ENCODE assay signal across 8 cellular contexts in the genomic region with DNA sequence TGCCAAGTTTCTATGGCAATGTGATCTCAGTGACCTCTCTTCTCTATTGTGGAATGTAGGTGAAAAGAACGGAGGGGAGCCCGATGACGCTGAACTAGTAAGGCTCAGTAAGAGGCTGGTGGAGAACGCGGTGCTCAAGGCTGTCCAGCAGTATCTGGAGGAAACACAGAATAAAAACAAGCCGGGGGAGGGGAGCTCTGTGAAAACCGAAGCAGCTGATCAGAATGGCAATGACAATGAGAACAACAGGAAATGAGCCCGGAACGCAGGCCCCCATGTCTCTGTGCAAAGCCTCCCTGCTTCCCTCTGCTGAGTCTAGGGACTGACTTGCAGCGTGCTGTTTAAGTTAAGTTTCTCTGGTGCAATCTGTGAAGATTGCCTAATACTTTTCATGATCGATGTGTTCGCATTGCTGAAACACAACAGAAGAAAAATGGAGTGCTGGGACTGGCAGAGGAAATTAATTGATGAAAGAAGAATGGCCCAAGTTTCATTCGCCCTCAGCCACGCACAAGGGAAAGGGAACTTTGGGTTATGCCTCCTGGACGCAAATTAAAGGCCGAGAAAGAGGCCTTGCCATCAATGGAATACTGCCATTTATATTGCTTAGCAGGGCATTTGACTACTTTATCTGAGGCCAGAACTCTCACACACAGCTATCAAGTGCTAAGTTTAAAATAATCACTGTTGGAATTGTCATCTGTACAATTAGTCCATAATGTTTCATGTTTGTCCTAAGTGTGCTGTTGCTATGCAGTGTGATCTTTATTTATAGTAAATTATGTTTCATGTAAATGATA.
A peak's percentile ranks its signal among the peaks of the same experiment; 100 is the strongest.
DNase-seq lines count a peak whose midpoint lies in the region; ATAC-seq and TF ChIP-seq lines count a peak whose summit lies in the region.

No MANE protein-coding gene starts in this region.

- H3K27me3 Mint-ChIP-seq in activated T-cell treated with anti-CD3 and anti-CD28 coated beads, Interleukin-2, amount 50 U/mL, for 72 hours (ENCODE audit: low read depth): no peaks in the 10 kb centered on the region

- CTCF ChIA-PET in HEK293T (lab: Yijun Ruan, JAX): no interaction called here

- WGBS in prostate gland: 63% methylated on average over 16 of the region's 16 CpGs

- DNase-seq in Ammon's horn (ENCODE audit: low spot score): peak; percentile 84
- peak; percentile 82 for DNase-seq in NB4 (ENCODE audit: low read depth)
- peak; percentile 48 to 67 for DNase-seq in activated T-cell treated with anti-CD3 and anti-CD28 coated beads, Interleukin-2, amount 50 U/mL, for 72 hours
- peak; percentile 61 to 70 for DNase-seq in hippocampal formation (lab: John Stamatoyannopoulos, UW)
- DNase-seq in stimulated activated CD4-positive, alpha-beta T cell treated with anti-CD3 and anti-CD28 coated beads, Interleukin-1b, Interleukin-23, amount 100 ng/mL, for 24 hours (ENCODE audit: low read depth in 4 of 4, low spot score in 1 of 4): peak in 3 of 4 experiments; percentile 14 to 33 (median 24)
- no peak for DNase-seq in HEK293T (ENCODE audit: extremely low spot score)
- no peak for DNase-seq in prostate gland (ENCODE audit: low spot score)

- no peaks in the 10 kb centered on the region for H3K36me3 ChIP-seq in prostate gland

- H3K27me3 ChIP-seq in prostate gland (replicated peaks; ENCODE audit: insufficient read depth): no peaks in the 10 kb centered on the region

- TF ChIP-seq CTCF in NB4 (IDR thresholded peaks at IDR 0.05; ENCODE audit: low read depth, low read length) (no peak), prostate gland (IDR thresholded peaks at IDR 0.05) (no peak)

- H3K4me3 Mint-ChIP-seq in activated T-cell treated with anti-CD3 and anti-CD28 coated beads, Interleukin-2, amount 50 U/mL, for 72 hours: peak overlapping the region; percentile 83 to 89

- POLR2A ChIA-PET in HEK293T (lab: Yijun Ruan, JAX): no interaction called here

- no peak overlapping the region for H3K27ac ChIP-seq in prostate gland

- TF ChIP-seq POLR2A in NB4 (IDR thresholded peaks at IDR 0.05; ENCODE audit: extremely low read depth, insufficient read length): no peak
- no peak for TF ChIP-seq POLR2A in prostate gland (IDR thresholded peaks at IDR 0.05)

- H3K9me3 Mint-ChIP-seq in activated T-cell treated with anti-CD3 and anti-CD28 coated beads, Interleukin-2, amount 50 U/mL, for 72 hours: peaks cover 5% of the 10 kb centered on the region in 2 donors

- H3K4me1 ChIP-seq in prostate gland (replicated peaks): no peaks in the 10 kb centered on the region

- H3K4me1 Mint-ChIP-seq in activated T-cell treated with anti-CD3 and anti-CD28 coated beads, Interleukin-2, amount 50 U/mL, for 72 hours (ENCODE audit: low read depth): peaks cover 24% of the 10 kb centered on the region

- peak overlapping the region; percentile 85 for H3K27ac Mint-ChIP-seq in activated T-cell treated with anti-CD3 and anti-CD28 coated beads, Interleukin-2, amount 50 U/mL, for 72 hours

- intact Hi-C loops in prostate gland (cut with DNase I): no loop called here

- H3K4me3 ChIP-seq in NB4 (ENCODE audit: low read depth, low read length): no peak overlapping the region
- no peak overlapping the region for H3K4me3 ChIP-seq in prostate gland

- H3K9me3 ChIP-seq in prostate gland: no peaks in the 10 kb centered on the region

- ATAC-seq in activated T-cell treated with anti-CD3 and anti-CD28 coated beads, Interleukin-2, amount 50 U/mL, for 72 hours (replicated peaks in 1 of 2): peak; percentile 94 to 98
- ATAC-seq in HG03025 (IDR thresholded peaks at IDR 0.05; ENCODE audit: low FRiP score, unreplicated experiment): no peak

- H3K36me3 Mint-ChIP-seq in activated T-cell treated with anti-CD3 and anti-CD28 coated beads, Interleukin-2, amount 50 U/mL, for 72 hours (ENCODE audit: insufficient read depth in 2 of 2): peaks cover 8 to 10% of the 10 kb centered on the region in 2 donors

TF ChIP-seq in HEK293T, 16 proteins besides CTCF, POLR2A, EP300 and RAD21:
- TF ChIP-seq CTBP1 (IDR thresholded peaks at IDR 0.05; ENCODE audit: borderline replicate concordance) (no peak), SP1 (IDR thresholded peaks at IDR 0.05) (no peak), NFRKB (IDR thresholded peaks at IDR 0.05) (no peak), FOXA1 (IDR thresholded peaks at IDR 0.05) (no peak), TARDBP (IDR thresholded peaks at IDR 0.05) (no peak), ARNT (IDR thresholded peaks at IDR 0.05) (no peak), ELF4 (IDR thresholded peaks at IDR 0.05) (no peak), L3MBTL2 (conservative IDR thresholded peaks at IDR 0.05) (no peak), FOXK2 (IDR thresholded peaks at IDR 0.05) (no peak), ZNF384 (IDR thresholded peaks at IDR 0.05) (no peak), BHLHE40 (IDR thresholded peaks at IDR 0.05; ENCODE audit: borderline replicate concordance) (no peak), HDGF (IDR thresholded peaks at IDR 0.05; ENCODE audit: borderline replicate concordance) (no peak), FOXM1 (IDR thresholded peaks at IDR 0.05; ENCODE audit: borderline replicate concordance) (no peak), SUZ12 (IDR thresholded peaks at IDR 0.05) (no peak)
- TF ChIP-seq, protein P1, sequence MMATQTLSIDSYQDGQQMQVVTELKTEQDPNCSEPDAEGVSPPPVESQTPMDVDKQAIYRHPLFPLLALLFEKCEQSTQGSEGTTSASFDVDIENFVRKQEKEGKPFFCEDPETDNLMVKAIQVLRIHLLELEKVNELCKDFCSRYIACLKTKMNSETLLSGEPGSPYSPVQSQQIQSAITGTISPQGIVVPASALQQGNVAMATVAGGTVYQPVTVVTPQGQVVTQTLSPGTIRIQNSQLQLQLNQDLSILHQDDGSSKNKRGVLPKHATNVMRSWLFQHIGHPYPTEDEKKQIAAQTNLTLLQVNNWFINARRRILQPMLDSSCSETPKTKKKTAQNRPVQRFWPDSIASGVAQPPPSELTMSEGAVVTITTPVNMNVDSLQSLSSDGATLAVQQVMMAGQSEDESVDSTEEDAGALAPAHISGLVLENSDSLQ (IDR thresholded peaks at IDR 0.05): no peak

Comparison
In these comparisons a context has a peak if more than half of its experiments do, and no peak if none do; other contexts are left out.
1. DNase-seq: peak in Ammon's horn (single experiment), NB4 (single experiment), activated T-cell treated with anti-CD3 and anti-CD28 coated beads, Interleukin-2, amount 50 U/mL, for 72 hours (2 of 2), hippocampal formation (2 of 2) and stimulated activated CD4-positive, alpha-beta T cell treated with anti-CD3 and anti-CD28 coated beads, Interleukin-1b, Interleukin-23, amount 100 ng/mL, for 24 hours (3 of 4); none in HEK293T (single experiment) and prostate gland (single experiment).